16 cellular contexts compared by ENCODE assay signal in genomic region chr4:152606800-152607577, GRCh38.
DNase-seq lines count a peak whose midpoint lies in the region; ATAC-seq and TF ChIP-seq lines count a peak whose summit lies in the region.
"Had no signal": no experiment of that assay in that cellular context is flagged by ENCODE, and none has a peak within 500 bp of the region (broad histone marks: within the 10 kb centered on the region; RNA-seq: fewer than 3 reads in every experiment).

No MANE protein-coding gene starts in this region.

- DNase-seq in Ammon's horn (ENCODE audit: low spot score) = peak; percentile 43
- DNase-seq in NCI-H1092 treated with DMSO at 0.1 percent for 48 hours (lab: John Stamatoyannopoulos, UW) = peak; percentile 56
- DNase-seq in islet precursor cell = peak; percentile 73
- no peak for DNase-seq in COLO829 (ENCODE audit: low spot score)
- no peak for DNase-seq in T1000 (lab: John Stamatoyannopoulos, UW)
- DNase-seq in NCI-H2171 (lab: John Stamatoyannopoulos, UW) = no peak
- DNase-seq in omental fat pad (ENCODE audit: low spot score) = no peak
- DNase-seq: activated naive CD4-positive, alpha-beta T cell treated with anti-CD3 and anti-CD28 coated beads, Interleukin-2, amount 10 ng/mL, durations not matched to agents 7 days and 5 days; cerebellar nuclear complex; midbrain; NCI-H2081; PC-9; retina; stimulated activated CD4-positive, alpha-beta T cell treated with anti-CD3 and anti-CD28 coated beads, Interleukin-4, amount 100 ng/mL, for 1 hour had no signal

- no peak for TF ChIP-seq CTCF in brain (conservative IDR thresholded peaks at IDR 0.05)
- TF ChIP-seq CTCF in omental fat pad (IDR thresholded peaks at IDR 0.05) = no peak

- peak overlapping the region in 4 of 5 experiments; percentile 23 to 72 (median 56) for H3K4me3 Mint-ChIP-seq in brain
- H3K4me3 Mint-ChIP-seq: activated naive CD4-positive, alpha-beta T cell treated with anti-CD3 and anti-CD28 coated beads, Interleukin-2, amount 10 ng/mL, durations not matched to agents 7 days and 5 days; stimulated activated effector memory CD8-positive, alpha-beta T cell treated with anti-CD3 and anti-CD28 coated beads, Interleukin-12 subunit alpha, Interleukin-12 subunit beta, amount 100 ng/mL, for 72 hours had no signal

- peaks cover 10% of the 10 kb centered on the region for H3K27me3 Mint-ChIP-seq in brain

- no peaks in the 10 kb centered on the region for H3K36me3 Mint-ChIP-seq in brain
- H3K36me3 Mint-ChIP-seq: activated naive CD4-positive, alpha-beta T cell treated with anti-CD3 and anti-CD28 coated beads, Interleukin-2, amount 10 ng/mL, durations not matched to agents 7 days and 5 days; stimulated activated effector memory CD8-positive, alpha-beta T cell treated with anti-CD3 and anti-CD28 coated beads, Interleukin-12 subunit alpha, Interleukin-12 subunit beta, amount 100 ng/mL, for 72 hours had no signal

- H3K9me3 Mint-ChIP-seq in brain = peaks cover 0 to 8% (median 3%) of the 10 kb centered on the region in 5 experiments
- H3K9me3 Mint-ChIP-seq: activated naive CD4-positive, alpha-beta T cell treated with anti-CD3 and anti-CD28 coated beads, Interleukin-2, amount 10 ng/mL, durations not matched to agents 7 days and 5 days; stimulated activated effector memory CD8-positive, alpha-beta T cell treated with anti-CD3 and anti-CD28 coated beads, Interleukin-12 subunit alpha, Interleukin-12 subunit beta, amount 100 ng/mL, for 72 hours had no signal

- H3K4me1 Mint-ChIP-seq in brain = peaks cover 28% of the 10 kb centered on the region
- H3K4me1 Mint-ChIP-seq: activated naive CD4-positive, alpha-beta T cell treated with anti-CD3 and anti-CD28 coated beads, Interleukin-2, amount 10 ng/mL, durations not matched to agents 7 days and 5 days; stimulated activated effector memory CD8-positive, alpha-beta T cell treated with anti-CD3 and anti-CD28 coated beads, Interleukin-12 subunit alpha, Interleukin-12 subunit beta, amount 100 ng/mL, for 72 hours had no signal

- peak overlapping the region; percentile 25 to 95 (median 86) for H3K27ac Mint-ChIP-seq in brain
- H3K27ac Mint-ChIP-seq: activated naive CD4-positive, alpha-beta T cell treated with anti-CD3 and anti-CD28 coated beads, Interleukin-2, amount 10 ng/mL, durations not matched to agents 7 days and 5 days; stimulated activated effector memory CD8-positive, alpha-beta T cell treated with anti-CD3 and anti-CD28 coated beads, Interleukin-12 subunit alpha, Interleukin-12 subunit beta, amount 100 ng/mL, for 72 hours had no signal

- no peak for ATAC-seq in omental fat pad (ENCODE audit: low FRiP score)
- ATAC-seq: stimulated activated effector memory CD8-positive, alpha-beta T cell treated with anti-CD3 and anti-CD28 coated beads, Interleukin-12 subunit alpha, Interleukin-12 subunit beta, amount 100 ng/mL, for 72 hours had no signal

Comparison
In these comparisons a context has a peak if more than half of its experiments do, and no peak if none do; other contexts are left out.
1. DNase-seq: peak in Ammon's horn (single experiment), NCI-H1092 treated with DMSO at 0.1 percent for 48 hours (single experiment) and islet precursor cell (single experiment); none in COLO829 (single experiment), T1000 (single experiment), NCI-H2171 (single experiment) and omental fat pad (single experiment).